10 cellular contexts compared by ENCODE assay signal in the genomic region with DNA sequence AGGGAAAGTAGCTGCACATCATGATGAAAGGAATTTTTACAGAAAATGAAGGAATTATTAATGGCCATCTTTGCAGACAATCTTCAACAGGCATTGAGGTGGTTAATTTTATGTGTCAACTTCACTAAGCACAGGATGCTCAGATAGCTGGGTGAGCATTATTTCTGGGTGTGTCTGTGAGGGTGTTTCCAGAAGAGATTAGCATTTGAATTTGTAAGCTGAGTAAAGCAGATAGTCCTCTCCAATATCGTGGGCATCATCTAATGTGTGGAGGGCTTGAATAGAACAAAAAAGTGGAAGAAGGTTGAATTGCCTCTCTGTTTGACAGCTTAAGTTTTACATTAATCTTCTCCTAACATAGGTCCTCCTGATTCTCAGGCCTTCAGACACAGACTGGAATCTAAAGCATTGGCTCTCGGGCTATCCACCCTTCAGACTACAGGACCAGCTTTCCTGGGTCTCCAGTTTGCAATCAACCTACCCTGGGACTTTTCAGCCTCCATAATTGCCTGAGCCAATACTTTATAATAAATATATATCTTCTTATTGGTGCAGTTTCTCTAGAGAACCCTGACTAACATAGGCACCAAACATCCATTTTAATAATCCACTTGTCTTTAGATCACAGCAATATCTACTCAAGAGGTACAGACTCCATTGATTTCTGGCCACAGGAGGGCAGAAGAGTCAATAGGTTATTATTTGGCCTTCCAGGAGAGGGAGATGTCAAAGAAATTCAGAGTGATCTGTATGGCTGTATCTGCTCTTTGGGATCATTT. TPM values are rescaled to one million over a fixed set of nuclear protein-coding genes. Genes with fewer than 3 reads are reported as not detected.
DNase-seq lines count a peak whose midpoint lies in the region; ATAC-seq and TF ChIP-seq lines count a peak whose summit lies in the region.
"Had no signal": no experiment of that assay in that cellular context is flagged by ENCODE, and none has a peak within 500 bp of the region (broad histone marks: within the 10 kb centered on the region; RNA-seq: fewer than 3 reads in every experiment).

No MANE protein-coding gene starts in this region.

- no peak overlapping the region for H3K4me3 Mint-ChIP-seq in endodermal cell
- no peak overlapping the region for H3K4me3 Mint-ChIP-seq in naive B cell

- no peak overlapping the region for H2BK15ac ChIP-seq in neuronal stem cell (ENCODE audit: low read length)

- H3K4me1 ChIP-seq in endodermal cell (ENCODE audit: control insufficient read depth, insufficient read depth, low read length): peaks cover 6% of the 10 kb centered on the region
- H3K4me1 ChIP-seq in neuronal stem cell (ENCODE audit: control insufficient read depth in 2 of 2, insufficient read depth in 1 of 2, low read depth in 1 of 2, low read length in 2 of 2): peaks cover 5% of the 10 kb centered on the region in 2 donors

- H2BK120ac ChIP-seq in neuronal stem cell (ENCODE audit: low read depth, low read length): no peak overlapping the region

- no peak overlapping the region for H2BK12ac ChIP-seq in neuronal stem cell (ENCODE audit: low read length)

- H2AK5ac ChIP-seq in neuronal stem cell (ENCODE audit: low read depth, low read length): no peak overlapping the region

- H3K4me1 Mint-ChIP-seq in endodermal cell (peaks cover 4% of the 10 kb centered on the region), naive B cell (no peaks in the 10 kb centered on the region)

- DNase-seq in OCI-M1 (lab: John Stamatoyannopoulos, UW) (peak; percentile 82), endodermal cell (peak; percentile 70), naive B cell (peak; percentile 8), neuronal stem cell (ENCODE audit: low spot score) (no peak)

- H3K36me3 ChIP-seq in endodermal cell (ENCODE audit: control insufficient read depth, insufficient read depth, low read length): no peaks in the 10 kb centered on the region
- no peaks in the 10 kb centered on the region for H3K36me3 ChIP-seq in neuronal stem cell (replicated peaks in 1 of 2; ENCODE audit: control insufficient read depth in 2 of 2, insufficient read depth in 2 of 2, low read length in 2 of 2)
- H3K36me3 ChIP-seq: SJSA1 had no signal

- H3K27ac ChIP-seq in C4-2B: no peak overlapping the region
- no peak overlapping the region for H3K27ac ChIP-seq in endodermal cell (ENCODE audit: low read depth, low read length)
- no peak overlapping the region for H3K27ac ChIP-seq in neuronal stem cell (replicated peaks; ENCODE audit: low read length)
- H3K27ac ChIP-seq: SJSA1 had no signal

- H3K27me3 ChIP-seq in endodermal cell (ENCODE audit: control insufficient read depth, insufficient read depth, low read length, poor library complexity, severe bottlenecking) (no peaks in the 10 kb centered on the region), neuronal stem cell (ENCODE audit: control insufficient read depth in 3 of 3, insufficient read depth in 3 of 3, low read depth in 1 of 3, low read length in 3 of 3) (no peaks in the 10 kb centered on the region)
- H3K27me3 ChIP-seq: SJSA1 had no signal

- H3K4me2 ChIP-seq in neuronal stem cell (ENCODE audit: insufficient read depth, low read length, poor library complexity, severe bottlenecking): no peak overlapping the region

- no peak overlapping the region for H3K4ac ChIP-seq in neuronal stem cell (ENCODE audit: low read length)

- H3K9me3 ChIP-seq in endodermal cell (ENCODE audit: control insufficient read depth, low read length): no peaks in the 10 kb centered on the region
- H3K9me3 ChIP-seq in neuronal stem cell (replicated peaks in 1 of 2; ENCODE audit: control insufficient read depth in 2 of 2, insufficient read depth in 1 of 2, low read depth in 1 of 2, low read length in 2 of 2): no peaks in the 10 kb centered on the region
- H3K9me3 ChIP-seq: SJSA1 had no signal

- H3K18ac ChIP-seq in neuronal stem cell (ENCODE audit: low read length): no peak overlapping the region

- no peak overlapping the region for H2BK5ac ChIP-seq in neuronal stem cell (ENCODE audit: low read length)

- 89 to 100% methylated on average over 1 to 2 of the region's 2 CpGs for WGBS in endodermal cell (ENCODE audit: insufficient coverage in 1 of 2, insufficient read length in 1 of 2), 2 experiments
- WGBS in neuronal stem cell (ENCODE audit: extremely low coverage in 2 of 2, insufficient read length in 2 of 2, insufficient replicate concordance in 1 of 2), 2 donors: no CpG with 5 or more reads among the region's 2 CpGs

- no peaks in the 10 kb centered on the region for H3K27me3 Mint-ChIP-seq in endodermal cell (ENCODE audit: insufficient read depth)
- H3K27me3 Mint-ChIP-seq in naive B cell: peaks cover 0 to 9% (median 0%) of the 10 kb centered on the region in 3 donors

- H3K23ac ChIP-seq in neuronal stem cell (ENCODE audit: low read depth, low read length, poor library complexity): no peak overlapping the region

- H3K9me3 Mint-ChIP-seq in endodermal cell (no peaks in the 10 kb centered on the region), naive B cell (no peaks in the 10 kb centered on the region)

- no peak overlapping the region for H4K8ac ChIP-seq in neuronal stem cell (ENCODE audit: low read depth, low read length)

- no peak overlapping the region for H3K14ac ChIP-seq in neuronal stem cell (ENCODE audit: low read length)

- H3K9ac ChIP-seq in endodermal cell (ENCODE audit: extremely low read depth, low read length, poor library complexity, severe bottlenecking): no peak overlapping the region
- H3K9ac ChIP-seq in neuronal stem cell (ENCODE audit: low read depth, low read length, poor library complexity): no peak overlapping the region

- ATAC-seq in HG03175 (IDR thresholded peaks at IDR 0.05; ENCODE audit: unreplicated experiment): peak; percentile 75
- ATAC-seq in naive B cell (ENCODE audit: low read depth in 2 of 2): peak; percentile 69 to 73
- no peak for ATAC-seq in GM19328 (IDR thresholded peaks at IDR 0.05; ENCODE audit: unreplicated experiment)

- H3K4me3 ChIP-seq in GM12875 (ENCODE audit: low read depth, low read length): no peak overlapping the region
- H3K4me3 ChIP-seq in endodermal cell (ENCODE audit: low read length): no peak overlapping the region
- H3K4me3 ChIP-seq in neuronal stem cell (ENCODE audit: low read length in 2 of 2): no peak overlapping the region
- H3K4me3 ChIP-seq: SJSA1 had no signal

- no peak overlapping the region for H4K91ac ChIP-seq in neuronal stem cell (ENCODE audit: low read depth, low read length, poor library complexity)

- H3K79me1 ChIP-seq in neuronal stem cell (ENCODE audit: low read depth, low read length): no peaks in the 10 kb centered on the region

- no peak overlapping the region for H2AFZ ChIP-seq in neuronal stem cell (ENCODE audit: low read length)

- H3K27ac Mint-ChIP-seq in endodermal cell (no peak overlapping the region), naive B cell (no peak overlapping the region)

- peak; percentile 77 for TF ChIP-seq CTCF in C4-2B (conservative IDR thresholded peaks at IDR 0.05)
- TF ChIP-seq CTCF in GM12875 (IDR thresholded peaks at IDR 0.05; ENCODE audit: borderline replicate concordance, insufficient read depth, low read depth, low read length): peak; percentile 21; the same call in 1 of the 2 replicates
- peak; percentile 86 for TF ChIP-seq CTCF in endodermal cell (conservative IDR thresholded peaks at IDR 0.05)

- H3K36me3 Mint-ChIP-seq in endodermal cell (ENCODE audit: low read depth) (no peaks in the 10 kb centered on the region), naive B cell (no peaks in the 10 kb centered on the region)

RNA-seq across cellular contexts. Expression of a gene that starts 10.5 kb away (rescaled TPM):
- total RNA-seq in endodermal cell: 1 to 10 TPM; 3.7 to 5.4 TPM
- polyA plus RNA-seq in endodermal cell (2013, experiment 1 of 2): 1.0 TPM
- 1.0 TPM for polyA plus RNA-seq in endodermal cell (2013, experiment 2 of 2)
- under 1 TPM in 5 of 6 donors, not detected in 1; 0.23 to 0.71 (median 0.39) TPM for polyA plus RNA-seq in naive B cell (ENCODE audit: low read depth in 6 of 6)
- 0.53 TPM for polyA plus RNA-seq in neuronal stem cell (2013, experiment 1 of 2)
- polyA plus RNA-seq in neuronal stem cell (2013, experiment 2 of 2): 0.55 TPM

RNA-seq across cellular contexts. Expression of a gene that starts 33.7 kb away (rescaled TPM):
- total RNA-seq in endodermal cell: under 1 TPM; 0.13 to 0.29 TPM
- 7.1 TPM for polyA plus RNA-seq in endodermal cell (2013, experiment 1 of 2)
- polyA plus RNA-seq in endodermal cell (2013, experiment 2 of 2): 6.4 TPM
- polyA plus RNA-seq in naive B cell (ENCODE audit: low read depth in 6 of 6): not detected
- 4.3 TPM for polyA plus RNA-seq in neuronal stem cell (2013, experiment 1 of 2)
- 4.0 TPM for polyA plus RNA-seq in neuronal stem cell (2013, experiment 2 of 2)
- total RNA-seq: mononuclear cell had no signal

Comparison
In these comparisons a context has a peak if more than half of its experiments do, and no peak if none do; other contexts are left out.
1. CTCF ChIP-seq: peak in every context shown above with its lines; median percentile 86 in endodermal cell; 77 in C4-2B; 21 in GM12875.